In the genomic region with DNA sequence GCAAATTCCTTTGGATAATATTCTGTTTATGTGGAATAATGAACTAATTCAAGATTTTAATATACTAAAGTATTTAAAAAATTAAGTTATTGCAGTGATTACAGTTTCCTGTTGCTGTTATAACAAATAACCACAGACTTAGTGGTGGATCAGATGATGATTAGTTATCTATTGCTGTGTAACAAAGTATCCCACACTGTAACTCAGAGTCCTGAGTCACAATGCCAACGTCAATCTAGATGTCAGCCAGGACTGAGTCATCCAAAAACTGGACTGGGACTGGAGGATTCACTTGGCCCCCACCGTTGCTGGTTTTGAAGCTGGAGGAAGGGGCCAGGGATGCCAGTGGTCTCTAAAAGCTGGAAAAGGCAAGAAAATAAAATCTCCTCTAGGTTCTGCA, we compare ENCODE assay signal across 23 cellular contexts.
DNase-seq lines count a peak whose midpoint lies in the region; ATAC-seq, FAIRE-seq and TF ChIP-seq lines count a peak whose summit lies in the region.
"Had no signal": no experiment of that assay in that cellular context is flagged by ENCODE, and none has a peak within 500 bp of the region (broad histone marks: within the 10 kb centered on the region; RNA-seq: fewer than 3 reads in every experiment).

No MANE protein-coding gene starts in this region.

- TF ChIP-seq CTCF in PC-3 (conservative IDR thresholded peaks at IDR 0.05; ENCODE audit: low read depth, low read length) = no peak
- TF ChIP-seq CTCF in epithelial cell of esophagus (IDR thresholded peaks at IDR 0.05; ENCODE audit: insufficient read depth, low read depth, low read length, missing control alignments) = no peak
- TF ChIP-seq CTCF in heart right ventricle (IDR thresholded peaks at IDR 0.05) = no peak
- no peak for TF ChIP-seq CTCF in dorsolateral prefrontal cortex (IDR thresholded peaks at IDR 0.05 in 54 of 56, conservative IDR thresholded peaks at IDR 0.05 in 2 of 56; ENCODE audit: low read depth in 1 of 56, partially characterized antibody in 56 of 56)

- no peaks in the 10 kb centered on the region for H3K9me3 ChIP-seq in PC-3 (ENCODE audit: low read length)
- H3K9me3 ChIP-seq in heart right ventricle = no peaks in the 10 kb centered on the region
- H3K9me3 ChIP-seq: gastroesophageal sphincter, ovary, sigmoid colon had no signal

- no peak overlapping the region for H2BK5ac ChIP-seq in mesendoderm (ENCODE audit: low read length)

- CTCF ChIA-PET in PC-3 (lab: Charles Lee) = no interaction called here

- H2BK120ac ChIP-seq in mesendoderm (ENCODE audit: low read depth, low read length) = peak overlapping the region; percentile 92

- H3K18ac ChIP-seq in mesendoderm (ENCODE audit: low read length) = no peak overlapping the region

- H3K4me2 ChIP-seq in PC-3 (ENCODE audit: low read length) = no peak overlapping the region
- no peak overlapping the region for H3K4me2 ChIP-seq in mesendoderm (ENCODE audit: low read length)

- no peak overlapping the region for H4K8ac ChIP-seq in mesendoderm (ENCODE audit: low read depth, low read length)

- H3K9me2 ChIP-seq in PC-3 (replicated peaks; ENCODE audit: low read length) = no peaks in the 10 kb centered on the region

- no peaks in the 10 kb centered on the region for H3K36me3 ChIP-seq in PC-3 (ENCODE audit: low read depth, low read length)
- H3K36me3 ChIP-seq in mesendoderm (ENCODE audit: control insufficient read depth, insufficient read depth, low read length) = no peaks in the 10 kb centered on the region
- no peaks in the 10 kb centered on the region for H3K36me3 ChIP-seq in heart right ventricle
- H3K36me3 ChIP-seq: gastroesophageal sphincter, ovary, sigmoid colon had no signal

- H3F3A ChIP-seq in PC-3 (ENCODE audit: low read length, unreplicated experiment) = no peaks in the 10 kb centered on the region

- H2AFZ ChIP-seq in PC-3 (ENCODE audit: low read length) = no peak overlapping the region

- no peak overlapping the region for H4K5ac ChIP-seq in mesendoderm (ENCODE audit: low read length)

- no peak overlapping the region for H3K4me3 ChIP-seq in PC-3 (ENCODE audit: low read length)
- H3K4me3 ChIP-seq in epithelial cell of esophagus (ENCODE audit: low read length) = no peak overlapping the region
- no peak overlapping the region for H3K4me3 ChIP-seq in mesendoderm (ENCODE audit: low read length)
- H3K4me3 ChIP-seq in heart right ventricle = no peak overlapping the region
- no peak overlapping the region for H3K4me3 ChIP-seq in dorsolateral prefrontal cortex
- H3K4me3 ChIP-seq: gastroesophageal sphincter, lung, ovary, sigmoid colon had no signal

- H3K27me3 ChIP-seq in PC-3 (ENCODE audit: low read length) (no peaks in the 10 kb centered on the region), mesendoderm (ENCODE audit: insufficient read depth, low read length, poor library complexity) (no peaks in the 10 kb centered on the region), heart right ventricle (no peaks in the 10 kb centered on the region), dorsolateral prefrontal cortex (no peaks in the 10 kb centered on the region)
- H3K27me3 ChIP-seq: gastroesophageal sphincter, ovary, sigmoid colon had no signal

- H3K79me1 ChIP-seq in mesendoderm (ENCODE audit: low read length) = no peaks in the 10 kb centered on the region

- H3K23ac ChIP-seq in mesendoderm (ENCODE audit: low read length) = no peak overlapping the region

- WGBS in mesendoderm (ENCODE audit: extremely low coverage, insufficient coverage, low lambda C conversion rate) = no CpG with 5 or more reads among the region's 2 CpGs
- WGBS in heart right ventricle, 2 donors = 48 to 56% methylated on average over 2 of the region's 2 CpGs

- H2AK5ac ChIP-seq in mesendoderm (ENCODE audit: low read length) = no peak overlapping the region

- no peak for FAIRE-seq in frontal cortex (lab: Jason Lieb, UNC)

- no peak overlapping the region for H3K56ac ChIP-seq in mesendoderm (ENCODE audit: low read length)

- no peak overlapping the region for H3K4ac ChIP-seq in mesendoderm (ENCODE audit: low read depth, low read length)

- H3K9ac ChIP-seq in PC-3 (ENCODE audit: low read length) (no peak overlapping the region), mesendoderm (ENCODE audit: low read length) (no peak overlapping the region)

- ATAC-seq in PC-3 (peak; percentile 43; the same call in 1 of the 2 replicates), heart right ventricle (no peak)
- ATAC-seq: gastroesophageal sphincter; Right ventricle myocardium inferior; stimulated activated naive CD8-positive, alpha-beta T cell treated with anti-CD3 and anti-CD28 coated beads, Interleukin-15, Interleukin-2, amounts not matched to agents 100 U/mL and 50 U/mL, for 24 hours had no signal

- H4K20me1 ChIP-seq in PC-3 (ENCODE audit: low read length) = no peaks in the 10 kb centered on the region

- H3K79me2 ChIP-seq in PC-3 (ENCODE audit: low read length) (no peaks in the 10 kb centered on the region), mesendoderm (ENCODE audit: control insufficient read depth, insufficient read depth, low read length) (no peaks in the 10 kb centered on the region)

- POLR2A ChIA-PET in PC-3 (lab: Charles Lee; ENCODE audit: unreplicated experiment) = no interaction called here

- H2BK15ac ChIP-seq in mesendoderm (replicated peaks; ENCODE audit: low read depth) = no peak overlapping the region

- H3K4me1 ChIP-seq in PC-3 (ENCODE audit: insufficient read depth, low read length) (peaks cover 6% of the 10 kb centered on the region; the same call in 1 of the 2 replicates), mesendoderm (ENCODE audit: control insufficient read depth, low read depth, low read length) (no peaks in the 10 kb centered on the region), heart right ventricle (peaks cover 0 to 6% (median 0%) of the 10 kb centered on the region in 9 donors)
- H3K4me1 ChIP-seq: gastroesophageal sphincter, sigmoid colon had no signal

- intact Hi-C loops in PC-3 (cut with micrococcal nuclease) (no loop called here), heart right ventricle (cut with DNase I) (no loop called here), dorsolateral prefrontal cortex (cut with DNase I) (no loop called here)

- peak; percentile 57 for DNase-seq in ELR (ENCODE audit: low read depth)
- DNase-seq in PC-3 = peak; percentile 55
- DNase-seq in epithelial cell of esophagus (ENCODE audit: low read depth) = peak; percentile 17
- DNase-seq in mesendoderm = no peak
- no peak for DNase-seq in RPMI8226
- no peak for DNase-seq in frontal cortex (ENCODE audit: low spot score in 2 of 2)
- DNase-seq in heart right ventricle = no peak
- no peak for DNase-seq in dorsolateral prefrontal cortex
- DNase-seq: activated gamma-delta T cell; amygdala; CD8-positive, alpha-beta memory T cell; endodermal cell; GOT3; NCI-H1105 treated with DMSO at 0.1 percent for 48 hours; NCI-H2227 treated with DMSO at 0.1 percent for 48 hours; ovary; sigmoid colon; stimulated activated CD4-positive, alpha-beta T cell treated with anti-CD3 and anti-CD28 coated beads, Interleukin-1b, Interleukin-23, amount 100 ng/mL, for 48 hours; stimulated activated naive CD8-positive, alpha-beta T cell treated with anti-CD3 and anti-CD28 coated beads, Interleukin-15, Interleukin-2, amounts not matched to agents 100 U/mL and 50 U/mL, for 24 hours had no signal

- BruUV-seq in PC-3 (replicated peaks; lab: Mats Ljungman, UMichigan) = no TSS peak

- H3K27ac ChIP-seq in PC-3 (ENCODE audit: low read length) = peak overlapping the region; percentile 31
- H3K27ac ChIP-seq in mesendoderm (ENCODE audit: low read depth, low read length) = no peak overlapping the region
- H3K27ac ChIP-seq in heart right ventricle = no peak overlapping the region
- H3K27ac ChIP-seq in dorsolateral prefrontal cortex = no peak overlapping the region
- H3K27ac ChIP-seq: gastroesophageal sphincter, ovary, sigmoid colon, VCaP had no signal

Comparison
In these comparisons a context has a peak if more than half of its experiments do, and no peak if none do; other contexts are left out.
1. DNase-seq: peak in ELR (single experiment), PC-3 (single experiment) and epithelial cell of esophagus (single experiment); none in mesendoderm (single experiment), RPMI8226 (single experiment), frontal cortex (0 of 2), heart right ventricle (0 of 2) and dorsolateral prefrontal cortex (0 of 10).